1 cellular context compared by ENCODE assay signal in the genomic region with DNA sequence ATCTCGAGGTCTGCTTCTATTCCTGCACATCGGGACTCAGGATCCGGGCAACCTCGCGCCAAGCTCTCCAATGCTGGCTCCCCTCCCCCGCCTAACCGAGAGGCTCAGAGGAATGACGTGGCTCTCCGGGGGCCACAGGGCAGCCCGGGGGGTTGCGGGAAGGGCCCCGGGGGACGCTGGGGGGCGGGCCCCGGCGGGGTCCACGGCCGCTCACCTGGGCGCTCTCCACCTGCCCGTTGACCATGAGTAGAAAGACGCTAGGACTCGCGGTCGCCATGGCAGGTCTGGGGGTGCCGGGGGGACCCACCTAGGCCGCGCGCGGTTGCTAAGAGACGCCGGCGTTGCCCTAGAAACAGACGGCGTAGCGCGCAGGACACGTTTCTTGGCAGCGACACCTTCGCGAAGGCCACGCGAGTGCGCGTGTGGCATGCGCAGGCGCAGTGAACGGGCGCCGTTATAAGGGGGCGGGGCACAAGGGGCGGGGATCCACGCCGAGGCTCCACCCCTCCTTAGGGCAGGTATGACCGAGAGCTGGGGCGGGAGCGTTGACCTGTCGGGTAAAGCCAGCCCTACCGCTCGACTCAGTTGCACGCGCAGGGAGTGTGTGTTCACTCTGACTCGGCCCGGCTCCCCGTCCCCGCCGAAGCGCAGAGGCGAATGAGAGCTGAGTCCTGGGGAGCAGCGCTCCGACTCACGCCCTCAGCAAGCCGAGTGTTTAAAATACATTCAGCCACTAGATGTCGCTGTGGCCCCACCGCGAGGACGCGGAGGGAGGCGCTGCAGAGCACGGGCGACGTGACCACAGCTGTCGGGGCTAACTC.
TF ChIP-seq lines count a peak whose summit lies in the region.

A gene with protein sequence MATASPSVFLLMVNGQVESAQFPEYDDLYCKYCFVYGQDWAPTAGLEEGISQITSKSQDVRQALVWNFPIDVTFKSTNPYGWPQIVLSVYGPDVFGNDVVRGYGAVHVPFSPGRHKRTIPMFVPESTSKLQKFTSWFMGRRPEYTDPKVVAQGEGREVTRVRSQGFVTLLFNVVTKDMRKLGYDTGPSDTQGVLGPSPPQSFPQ (minus strand): TSS at position 431 of the 821 bp plus-strand sequence. CDS start 154 bp downstream, at position 277.

TF ChIP-seq in GM12878, 131 proteins besides CTCF, POLR2A, EP300 and RAD21 (continued from another document and continues in another):
- TF ChIP-seq, protein P1, sequence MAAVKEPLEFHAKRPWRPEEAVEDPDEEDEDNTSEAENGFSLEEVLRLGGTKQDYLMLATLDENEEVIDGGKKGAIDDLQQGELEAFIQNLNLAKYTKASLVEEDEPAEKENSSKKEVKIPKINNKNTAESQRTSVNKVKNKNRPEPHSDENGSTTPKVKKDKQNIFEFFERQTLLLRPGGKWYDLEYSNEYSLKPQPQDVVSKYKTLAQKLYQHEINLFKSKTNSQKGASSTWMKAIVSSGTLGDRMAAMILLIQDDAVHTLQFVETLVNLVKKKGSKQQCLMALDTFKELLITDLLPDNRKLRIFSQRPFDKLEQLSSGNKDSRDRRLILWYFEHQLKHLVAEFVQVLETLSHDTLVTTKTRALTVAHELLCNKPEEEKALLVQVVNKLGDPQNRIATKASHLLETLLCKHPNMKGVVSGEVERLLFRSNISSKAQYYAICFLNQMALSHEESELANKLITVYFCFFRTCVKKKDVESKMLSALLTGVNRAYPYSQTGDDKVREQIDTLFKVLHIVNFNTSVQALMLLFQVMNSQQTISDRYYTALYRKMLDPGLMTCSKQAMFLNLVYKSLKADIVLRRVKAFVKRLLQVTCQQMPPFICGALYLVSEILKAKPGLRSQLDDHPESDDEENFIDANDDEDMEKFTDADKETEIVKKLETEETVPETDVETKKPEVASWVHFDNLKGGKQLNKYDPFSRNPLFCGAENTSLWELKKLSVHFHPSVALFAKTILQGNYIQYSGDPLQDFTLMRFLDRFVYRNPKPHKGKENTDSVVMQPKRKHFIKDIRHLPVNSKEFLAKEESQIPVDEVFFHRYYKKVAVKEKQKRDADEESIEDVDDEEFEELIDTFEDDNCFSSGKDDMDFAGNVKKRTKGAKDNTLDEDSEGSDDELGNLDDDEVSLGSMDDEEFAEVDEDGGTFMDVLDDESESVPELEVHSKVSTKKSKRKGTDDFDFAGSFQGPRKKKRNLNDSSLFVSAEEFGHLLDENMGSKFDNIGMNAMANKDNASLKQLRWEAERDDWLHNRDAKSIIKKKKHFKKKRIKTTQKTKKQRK (IDR thresholded peaks at IDR 0.05; ENCODE audit: low read depth, low read length): no peak
- TF ChIP-seq, protein P2, sequence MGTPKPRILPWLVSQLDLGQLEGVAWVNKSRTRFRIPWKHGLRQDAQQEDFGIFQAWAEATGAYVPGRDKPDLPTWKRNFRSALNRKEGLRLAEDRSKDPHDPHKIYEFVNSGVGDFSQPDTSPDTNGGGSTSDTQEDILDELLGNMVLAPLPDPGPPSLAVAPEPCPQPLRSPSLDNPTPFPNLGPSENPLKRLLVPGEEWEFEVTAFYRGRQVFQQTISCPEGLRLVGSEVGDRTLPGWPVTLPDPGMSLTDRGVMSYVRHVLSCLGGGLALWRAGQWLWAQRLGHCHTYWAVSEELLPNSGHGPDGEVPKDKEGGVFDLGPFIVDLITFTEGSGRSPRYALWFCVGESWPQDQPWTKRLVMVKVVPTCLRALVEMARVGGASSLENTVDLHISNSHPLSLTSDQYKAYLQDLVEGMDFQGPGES (IDR thresholded peaks at IDR 0.05): no peak
- no peak for TF ChIP-seq POLR2AphosphoS2 (IDR thresholded peaks at IDR 0.05; ENCODE audit: low read depth, low read length)
- TF ChIP-seq CBX5 (IDR thresholded peaks at IDR 0.05; ENCODE audit: low read depth): no peak
- no peak for TF ChIP-seq ESRRA (IDR thresholded peaks at IDR 0.05; ENCODE audit: low read length)
- no peak for TF ChIP-seq NFIC (IDR thresholded peaks at IDR 0.05; ENCODE audit: low read depth, low read length)
- no peak for TF ChIP-seq CBX3 (IDR thresholded peaks at IDR 0.05; ENCODE audit: borderline replicate concordance, low read depth)
- TF ChIP-seq, protein P3, sequence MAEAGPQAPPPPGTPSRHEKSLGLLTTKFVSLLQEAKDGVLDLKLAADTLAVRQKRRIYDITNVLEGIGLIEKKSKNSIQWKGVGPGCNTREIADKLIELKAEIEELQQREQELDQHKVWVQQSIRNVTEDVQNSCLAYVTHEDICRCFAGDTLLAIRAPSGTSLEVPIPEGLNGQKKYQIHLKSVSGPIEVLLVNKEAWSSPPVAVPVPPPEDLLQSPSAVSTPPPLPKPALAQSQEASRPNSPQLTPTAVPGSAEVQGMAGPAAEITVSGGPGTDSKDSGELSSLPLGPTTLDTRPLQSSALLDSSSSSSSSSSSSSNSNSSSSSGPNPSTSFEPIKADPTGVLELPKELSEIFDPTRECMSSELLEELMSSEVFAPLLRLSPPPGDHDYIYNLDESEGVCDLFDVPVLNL (IDR thresholded peaks at IDR 0.05; ENCODE audit: low read depth, low read length): no peak; the same call in 1 of the 2 replicates
- TF ChIP-seq, protein P4, sequence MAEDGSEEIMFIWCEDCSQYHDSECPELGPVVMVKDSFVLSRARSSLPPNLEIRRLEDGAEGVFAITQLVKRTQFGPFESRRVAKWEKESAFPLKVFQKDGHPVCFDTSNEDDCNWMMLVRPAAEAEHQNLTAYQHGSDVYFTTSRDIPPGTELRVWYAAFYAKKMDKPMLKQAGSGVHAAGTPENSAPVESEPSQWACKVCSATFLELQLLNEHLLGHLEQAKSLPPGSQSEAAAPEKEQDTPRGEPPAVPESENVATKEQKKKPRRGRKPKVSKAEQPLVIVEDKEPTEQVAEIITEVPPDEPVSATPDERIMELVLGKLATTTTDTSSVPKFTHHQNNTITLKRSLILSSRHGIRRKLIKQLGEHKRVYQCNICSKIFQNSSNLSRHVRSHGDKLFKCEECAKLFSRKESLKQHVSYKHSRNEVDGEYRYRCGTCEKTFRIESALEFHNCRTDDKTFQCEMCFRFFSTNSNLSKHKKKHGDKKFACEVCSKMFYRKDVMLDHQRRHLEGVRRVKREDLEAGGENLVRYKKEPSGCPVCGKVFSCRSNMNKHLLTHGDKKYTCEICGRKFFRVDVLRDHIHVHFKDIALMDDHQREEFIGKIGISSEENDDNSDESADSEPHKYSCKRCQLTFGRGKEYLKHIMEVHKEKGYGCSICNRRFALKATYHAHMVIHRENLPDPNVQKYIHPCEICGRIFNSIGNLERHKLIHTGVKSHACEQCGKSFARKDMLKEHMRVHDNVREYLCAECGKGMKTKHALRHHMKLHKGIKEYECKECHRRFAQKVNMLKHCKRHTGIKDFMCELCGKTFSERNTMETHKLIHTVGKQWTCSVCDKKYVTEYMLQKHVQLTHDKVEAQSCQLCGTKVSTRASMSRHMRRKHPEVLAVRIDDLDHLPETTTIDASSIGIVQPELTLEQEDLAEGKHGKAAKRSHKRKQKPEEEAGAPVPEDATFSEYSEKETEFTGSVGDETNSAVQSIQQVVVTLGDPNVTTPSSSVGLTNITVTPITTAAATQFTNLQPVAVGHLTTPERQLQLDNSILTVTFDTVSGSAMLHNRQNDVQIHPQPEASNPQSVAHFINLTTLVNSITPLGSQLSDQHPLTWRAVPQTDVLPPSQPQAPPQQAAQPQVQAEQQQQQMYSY (CRISPR knock-in tag; IDR thresholded peaks at IDR 0.05): no peak
- TF ChIP-seq, protein P5, sequence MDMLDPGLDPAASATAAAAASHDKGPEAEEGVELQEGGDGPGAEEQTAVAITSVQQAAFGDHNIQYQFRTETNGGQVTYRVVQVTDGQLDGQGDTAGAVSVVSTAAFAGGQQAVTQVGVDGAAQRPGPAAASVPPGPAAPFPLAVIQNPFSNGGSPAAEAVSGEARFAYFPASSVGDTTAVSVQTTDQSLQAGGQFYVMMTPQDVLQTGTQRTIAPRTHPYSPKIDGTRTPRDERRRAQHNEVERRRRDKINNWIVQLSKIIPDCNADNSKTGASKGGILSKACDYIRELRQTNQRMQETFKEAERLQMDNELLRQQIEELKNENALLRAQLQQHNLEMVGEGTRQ (IDR thresholded peaks at IDR 0.05; ENCODE audit: borderline replicate concordance, low read depth, low read length): no peak; the same call in 1 of the 2 replicates
- TF ChIP-seq GABPA (IDR thresholded peaks at IDR 0.05; ENCODE audit: low read depth): no peak
- no peak for TF ChIP-seq ZNF207 (IDR thresholded peaks at IDR 0.05; ENCODE audit: borderline replicate concordance)
- no peak for TF ChIP-seq NR2C2 (IDR thresholded peaks at IDR 0.05; ENCODE audit: borderline replicate concordance, control insufficient read depth, insufficient read length, low read depth)
- TF ChIP-seq SRF (IDR thresholded peaks at IDR 0.05; ENCODE audit: low read depth in 2 of 2, low read length in 2 of 2): no peak
- TF ChIP-seq NFXL1 (IDR thresholded peaks at IDR 0.05; ENCODE audit: borderline replicate concordance): no peak
- TF ChIP-seq POLR2AphosphoS5 (IDR thresholded peaks at IDR 0.05; ENCODE audit: low read length): no peak
- TF ChIP-seq POU2F2 (IDR thresholded peaks at IDR 0.05; ENCODE audit: borderline replicate concordance, low read depth, low read length): peak; percentile 41; the same call in 1 of the 3 replicates
- TF ChIP-seq CREM (IDR thresholded peaks at IDR 0.05; ENCODE audit: low read depth): peak; percentile 71; the same call in 1 of the 2 replicates
- no peak for TF ChIP-seq MTA2 (IDR thresholded peaks at IDR 0.05; ENCODE audit: low read depth)
- TF ChIP-seq SIX5 (IDR thresholded peaks at IDR 0.05; ENCODE audit: low read depth, low read length, severe bottlenecking): no peak
- TF ChIP-seq RBBP5 (conservative IDR thresholded peaks at IDR 0.05): no peak
- no peak for TF ChIP-seq EED (IDR thresholded peaks at IDR 0.05; ENCODE audit: low read depth)
- no peak for TF ChIP-seq PAX5 (IDR thresholded peaks at IDR 0.05; ENCODE audit: borderline replicate concordance, low read depth, low read length)
- TF ChIP-seq, protein P6, sequence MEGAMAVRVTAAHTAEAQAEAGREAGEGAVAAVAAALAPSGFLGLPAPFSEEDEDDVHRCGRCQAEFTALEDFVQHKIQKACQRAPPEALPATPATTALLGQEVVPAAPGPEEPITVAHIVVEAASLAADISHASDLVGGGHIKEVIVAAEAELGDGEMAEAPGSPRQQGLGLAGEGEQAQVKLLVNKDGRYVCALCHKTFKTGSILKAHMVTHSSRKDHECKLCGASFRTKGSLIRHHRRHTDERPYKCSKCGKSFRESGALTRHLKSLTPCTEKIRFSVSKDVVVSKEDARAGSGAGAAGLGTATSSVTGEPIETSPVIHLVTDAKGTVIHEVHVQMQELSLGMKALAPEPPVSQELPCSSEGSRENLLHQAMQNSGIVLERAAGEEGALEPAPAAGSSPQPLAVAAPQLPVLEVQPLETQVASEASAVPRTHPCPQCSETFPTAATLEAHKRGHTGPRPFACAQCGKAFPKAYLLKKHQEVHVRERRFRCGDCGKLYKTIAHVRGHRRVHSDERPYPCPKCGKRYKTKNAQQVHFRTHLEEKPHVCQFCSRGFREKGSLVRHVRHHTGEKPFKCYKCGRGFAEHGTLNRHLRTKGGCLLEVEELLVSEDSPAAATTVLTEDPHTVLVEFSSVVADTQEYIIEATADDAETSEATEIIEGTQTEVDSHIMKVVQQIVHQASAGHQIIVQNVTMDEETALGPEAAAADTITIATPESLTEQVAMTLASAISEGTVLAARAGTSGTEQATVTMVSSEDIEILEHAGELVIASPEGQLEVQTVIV (IDR thresholded peaks at IDR 0.05; ENCODE audit: borderline replicate concordance, partially characterized antibody): no peak
- no peak for TF ChIP-seq FOS (IDR thresholded peaks at IDR 0.05; ENCODE audit: borderline replicate concordance, extremely low read depth, insufficient read length)
- TF ChIP-seq EZH2 (IDR thresholded peaks at IDR 0.05; ENCODE audit: borderline replicate concordance, control insufficient read depth, low read depth, low read length): no peak
- TF ChIP-seq ZZZ3 (IDR thresholded peaks at IDR 0.05; ENCODE audit: control insufficient read depth, insufficient read length, low read depth): no peak
- peak; percentile 82 for TF ChIP-seq MEF2B (IDR thresholded peaks at IDR 0.05; ENCODE audit: partially characterized antibody, poor library complexity, severe bottlenecking)
- TF ChIP-seq SMARCA5 (IDR thresholded peaks at IDR 0.05): peak; percentile 89
- TF ChIP-seq, protein P7, sequence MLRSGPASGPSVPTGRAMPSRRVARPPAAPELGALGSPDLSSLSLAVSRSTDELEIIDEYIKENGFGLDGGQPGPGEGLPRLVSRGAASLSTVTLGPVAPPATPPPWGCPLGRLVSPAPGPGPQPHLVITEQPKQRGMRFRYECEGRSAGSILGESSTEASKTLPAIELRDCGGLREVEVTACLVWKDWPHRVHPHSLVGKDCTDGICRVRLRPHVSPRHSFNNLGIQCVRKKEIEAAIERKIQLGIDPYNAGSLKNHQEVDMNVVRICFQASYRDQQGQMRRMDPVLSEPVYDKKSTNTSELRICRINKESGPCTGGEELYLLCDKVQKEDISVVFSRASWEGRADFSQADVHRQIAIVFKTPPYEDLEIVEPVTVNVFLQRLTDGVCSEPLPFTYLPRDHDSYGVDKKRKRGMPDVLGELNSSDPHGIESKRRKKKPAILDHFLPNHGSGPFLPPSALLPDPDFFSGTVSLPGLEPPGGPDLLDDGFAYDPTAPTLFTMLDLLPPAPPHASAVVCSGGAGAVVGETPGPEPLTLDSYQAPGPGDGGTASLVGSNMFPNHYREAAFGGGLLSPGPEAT (IDR thresholded peaks at IDR 0.05; ENCODE audit: low read depth): no peak
- TF ChIP-seq, protein P8, sequence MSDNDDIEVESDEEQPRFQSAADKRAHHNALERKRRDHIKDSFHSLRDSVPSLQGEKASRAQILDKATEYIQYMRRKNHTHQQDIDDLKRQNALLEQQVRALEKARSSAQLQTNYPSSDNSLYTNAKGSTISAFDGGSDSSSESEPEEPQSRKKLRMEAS (IDR thresholded peaks at IDR 0.05; ENCODE audit: low read depth, low read length): peak; percentile 70; the same call in 1 of the 2 replicates
- TF ChIP-seq STAT1 (conservative IDR thresholded peaks at IDR 0.05): no peak
- TF ChIP-seq KLF5 (IDR thresholded peaks at IDR 0.05; ENCODE audit: partially characterized antibody): no peak
- TF ChIP-seq BCL11A (IDR thresholded peaks at IDR 0.05; ENCODE audit: low read depth, low read length): no peak
- TF ChIP-seq MYC (IDR thresholded peaks at IDR 0.05; ENCODE audit: insufficient read depth, insufficient read length, insufficient replicate concordance, low read length, severe bottlenecking): peak; percentile 49
- TF ChIP-seq HDAC6 (IDR thresholded peaks at IDR 0.05; ENCODE audit: unreplicated experiment): no peak
- no peak for TF ChIP-seq PAX8 (IDR thresholded peaks at IDR 0.05)
- no peak for TF ChIP-seq MEF2A (IDR thresholded peaks at IDR 0.05; ENCODE audit: insufficient read depth, low read depth, low read length)
- TF ChIP-seq LARP7 (IDR thresholded peaks at IDR 0.05): no peak
- TF ChIP-seq NR2F1 (conservative IDR thresholded peaks at IDR 0.05): 0 out of 2 replicates have a peak, but pooled peaks have one; percentile 10
- TF ChIP-seq MTA3 (IDR thresholded peaks at IDR 0.05; ENCODE audit: borderline replicate concordance, low read length): no peak
- TF ChIP-seq TCF3 (IDR thresholded peaks at IDR 0.05; ENCODE audit: borderline replicate concordance, insufficient read depth, low read depth, low read length): 0 out of 2 replicates have a peak, but pooled peaks have one; percentile 64
- TF ChIP-seq CHD2 (IDR thresholded peaks at IDR 0.05; ENCODE audit: borderline replicate concordance, low read depth, low read length): peak; percentile 31; the same call in 1 of the 2 replicates
- TF ChIP-seq SPI1 (IDR thresholded peaks at IDR 0.05; ENCODE audit: borderline replicate concordance, insufficient read depth, low read depth, low read length): no peak
- TF ChIP-seq CREB1 (IDR thresholded peaks at IDR 0.05; ENCODE audit: low read depth): peak; percentile 85
